In genomic region chr4:102344955-102345794, GRCh38 we compare ENCODE assay signal across 8 cellular contexts. TPM values are rescaled to one million over a fixed set of nuclear protein-coding genes. Genes with fewer than 3 reads are reported as not detected.
A peak's percentile ranks its signal among the peaks of the same experiment; 100 is the strongest.
DNase-seq lines count a peak whose midpoint lies in the region; ATAC-seq lines count a peak whose summit lies in the region.

TSS of gene SLC39A8 (minus strand) at chr4:102345482. CDS start at chr4:102344662, 820 bp downstream.

- ATAC-seq in GM21515 (IDR thresholded peaks at IDR 0.05; ENCODE audit: unreplicated experiment): peak; percentile 85

- H3K9ac ChIP-seq in HUES64 (ENCODE audit: low read depth, low read length) (peak within 1 kb of the TSS; percentile 69), mucosa of stomach (ENCODE audit: low read length) (peak within 1 kb of the TSS; percentile 76)

- H3K27ac ChIP-seq in HUES64 (ENCODE audit: low read depth, low read length) (no peak within 1 kb of the TSS; the same call in 1 of the 2 replicates), epithelial cell of prostate (peak within 1 kb of the TSS; percentile 15)

- H3K27me3 ChIP-seq in HUES64 (ENCODE audit: insufficient read depth, low read length) (peaks cover 45% of the 10 kb centered on the region), mucosa of stomach (ENCODE audit: control insufficient read depth, insufficient read depth, low read length) (no peaks in the 10 kb centered on the region)

- under 1% methylated on average over 54 of the region's 54 CpGs for WGBS in HUES64

- peaks cover 40% of the 10 kb centered on the region for H3K4me1 ChIP-seq in HUES64 (ENCODE audit: insufficient read depth, low read length)
- H3K4me1 ChIP-seq in mucosa of stomach (ENCODE audit: control insufficient read depth, insufficient read depth, low read length): peaks cover 6% of the 10 kb centered on the region

- DNase-seq in DMS114 treated with DMSO at 0.1 percent for 48 hours (lab: John Stamatoyannopoulos, UW; ENCODE audit: unreplicated experiment): peak; percentile 25
- peak; percentile 80 for DNase-seq in OCI-M2 (lab: John Stamatoyannopoulos, UW; ENCODE audit: unreplicated experiment)
- peak; percentile 81 for DNase-seq in activated T-cell treated with anti-CD3 and anti-CD28 coated beads for 4 hours
- DNase-seq in epithelial cell of prostate (ENCODE audit: low read depth, low spot score): peak; percentile 33
- peak; percentile 91 for DNase-seq in stimulated activated CD8-positive, alpha-beta memory T cell treated with anti-CD3 and anti-CD28 coated beads, Interleukin-4, amount 100 ng/mL, for 48 hours

- H3K9me3 ChIP-seq in HUES64 (ENCODE audit: insufficient read depth, low read depth, low read length) (no peaks in the 10 kb centered on the region), mucosa of stomach (ENCODE audit: control insufficient read depth, low read length) (no peaks in the 10 kb centered on the region)

- no peaks in the 10 kb centered on the region for H3K36me3 ChIP-seq in HUES64 (ENCODE audit: insufficient read depth, low read length)
- no peaks in the 10 kb centered on the region for H3K36me3 ChIP-seq in mucosa of stomach (ENCODE audit: control insufficient read depth, insufficient read depth, low read length)

- H3K4me3 ChIP-seq in HUES64 (ENCODE audit: low read length) (peak within 1 kb of the TSS; percentile 65), mucosa of stomach (ENCODE audit: low read length) (peak within 1 kb of the TSS; percentile 29)

RNA-seq across cellular contexts. Expression of gene SLC39A8, which starts in this region (rescaled TPM):
- 37.5 TPM for polyA plus RNA-seq in HUES64 (2013, experiment 1 of 2)
- 45.6 TPM for polyA plus RNA-seq in HUES64 (2013, experiment 2 of 2)

Comparison
In these comparisons a context has a peak if more than half of its experiments do, and no peak if none do; other contexts are left out.
1. DNase-seq: peak in every context shown above with its lines; median percentile 91 in stimulated activated CD8-positive, alpha-beta memory T cell treated with anti-CD3 and anti-CD28 coated beads, Interleukin-4, amount 100 ng/mL, for 48 hours; 81 in activated T-cell treated with anti-CD3 and anti-CD28 coated beads for 4 hours; 80 in OCI-M2; 33 in epithelial cell of prostate; 25 in DMS114 treated with DMSO at 0.1 percent for 48 hours.